8 cellular contexts compared by ENCODE assay signal in the genomic region with DNA sequence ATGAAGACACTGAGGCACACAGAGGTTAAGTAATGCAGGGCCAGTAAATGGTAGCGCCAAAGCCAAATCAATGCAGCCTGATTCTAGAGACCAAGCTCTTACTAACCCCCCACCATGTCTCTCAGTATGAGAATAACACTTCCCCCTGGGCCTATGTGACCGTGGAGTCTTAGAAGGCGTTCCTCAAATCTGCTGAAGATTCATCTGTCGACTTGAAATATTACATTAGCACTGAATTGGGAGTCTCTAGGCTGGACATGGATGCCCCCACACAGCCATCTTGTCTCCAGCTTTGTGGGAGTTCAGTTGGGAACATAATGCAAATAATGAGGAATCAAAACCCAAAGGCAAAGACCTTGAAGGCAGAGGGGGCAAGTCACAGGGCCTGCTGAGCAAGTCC.
"Had no signal": no experiment of that assay in that cellular context is flagged by ENCODE, and none has a peak within 500 bp of the region (broad histone marks: within the 10 kb centered on the region; RNA-seq: fewer than 3 reads in every experiment).

No MANE protein-coding gene starts in this region.

- DNase-seq: GM23248, GOT3, H9, HCEC 1CT, IMR-90, KG1 had no signal

- FAIRE-seq: HTR-8/SVneo, K562 had no signal

- H3K4me3 ChIP-seq: GM23248, K562 had no signal
